In genomic region chr5:147453901-147454814, GRCh38 we compare ENCODE assay signal across 8 cellular contexts.
DNase-seq lines count a peak whose midpoint lies in the region; ATAC-seq lines count a peak whose summit lies in the region.

No MANE protein-coding gene starts in this region.

- no peaks in the 10 kb centered on the region for H3K9me3 ChIP-seq in BLaER1

- H3K9ac ChIP-seq in BLaER1: peak overlapping the region; percentile 71

- H3K36me3 ChIP-seq in BLaER1: no peaks in the 10 kb centered on the region

- H4K20me1 ChIP-seq in BLaER1: peaks cover 23% of the 10 kb centered on the region; the same call in 1 of the 2 replicates

- H3K4me2 ChIP-seq in BLaER1: peak overlapping the region; percentile 100

- H3K27ac ChIP-seq in BLaER1: peak overlapping the region; percentile 25; the same call in 1 of the 2 replicates

- peaks cover 35% of the 10 kb centered on the region for H3K27me3 ChIP-seq in BLaER1

- DNase-seq in NCI-H526 (lab: John Stamatoyannopoulos, UW) (peak; percentile 87 to 92), medulla oblongata (ENCODE audit: extremely low spot score) (peak; percentile 93)
- peak; percentile 32 to 55 for DNase-seq in activated CD8-positive, alpha-beta memory T cell treated with anti-CD3 and anti-CD28 coated beads for 1 hour (ENCODE audit: extremely low read depth in 1 of 2, low read depth in 1 of 2)
- peak; percentile 31 for DNase-seq in effector CD4-positive, alpha-beta T cell
- DNase-seq in stimulated activated CD4-positive, alpha-beta T cell treated with anti-CD3 and anti-CD28 coated beads, TNF-alpha, amount 100 ng/mL, for 24 hours (ENCODE audit: low read depth in 3 of 3): peak; percentile 31 to 67 (median 35)

- ATAC-seq in GM19351 (IDR thresholded peaks at IDR 0.05; ENCODE audit: unreplicated experiment): peak; percentile 71
- ATAC-seq in HG03460 (IDR thresholded peaks at IDR 0.05; ENCODE audit: unreplicated experiment): peak; percentile 81

- H3K4me1 ChIP-seq in BLaER1: peaks cover 21% of the 10 kb centered on the region

- peak overlapping the region; percentile 72 for H3K4me3 ChIP-seq in BLaER1

Comparison
In these comparisons a context has a peak if more than half of its experiments do, and no peak if none do; other contexts are left out.
1. Peak in every context shown above with its lines: DNase-seq, ATAC-seq, H3K4me3 ChIP-seq and H3K27ac ChIP-seq.
2. DNase-seq: peak in every context shown above with its lines; median percentile 93 in medulla oblongata; 90 in NCI-H526; 44 in activated CD8-positive, alpha-beta memory T cell treated with anti-CD3 and anti-CD28 coated beads for 1 hour; 35 in stimulated activated CD4-positive, alpha-beta T cell treated with anti-CD3 and anti-CD28 coated beads, TNF-alpha, amount 100 ng/mL, for 24 hours; 31 in effector CD4-positive, alpha-beta T cell.